ENCODE assay signal across 16 cellular contexts in genomic region chr7:28953628-28954027, GRCh38. TPM values are rescaled to one million over a fixed set of nuclear protein-coding genes. Genes with fewer than 3 reads are reported as not detected.
DNase-seq lines count a peak whose midpoint lies in the region; ATAC-seq and TF ChIP-seq lines count a peak whose summit lies in the region.
"Had no signal": no experiment of that assay in that cellular context is flagged by ENCODE, and none has a peak within 500 bp of the region (broad histone marks: within the 10 kb centered on the region; RNA-seq: fewer than 3 reads in every experiment).

No MANE protein-coding gene starts in this region.

- peak; percentile 17 for DNase-seq in NCI-H1092 treated with DMSO at 0.1 percent for 48 hours (lab: John Stamatoyannopoulos, UW)
- DNase-seq in NCI-H1092 (lab: John Stamatoyannopoulos, UW) = no peak
- DNase-seq in SK-MEL-5 (ENCODE audit: low read depth, low spot score) = peak; percentile 55
- peak; percentile 93 for DNase-seq in fibroblast of villous mesenchyme (ENCODE audit: low read depth)
- DNase-seq in stomach = no peak
- DNase-seq in HPDE6-E6E7 (ENCODE audit: extremely low spot score) = no peak
- DNase-seq in OCI-LY7 (ENCODE audit: low spot score) = no peak
- DNase-seq: activated CD8-positive, alpha-beta memory T cell treated with anti-CD3 and anti-CD28 coated beads, Interleukin-2, amount 50 U/mL, for 48 hours; adrenal gland; NCI-H510A; SIG-M5; WERI-Rb-1 had no signal

- BruUV-seq in OCI-LY7 (replicated peaks; lab: Mats Ljungman, UMichigan) = no TSS peak

- H3K4me1 ChIP-seq in stomach (peaks cover 32 to 56% (median 48%) of the 10 kb centered on the region in 4 donors), OCI-LY7 (ENCODE audit: insufficient read depth, low read length, poor library complexity, severe bottlenecking) (no peaks in the 10 kb centered on the region)

- H3K9me3 ChIP-seq in stomach (no peaks in the 10 kb centered on the region), OCI-LY7 (ENCODE audit: low read length) (no peaks in the 10 kb centered on the region)
- H3K9me3 ChIP-seq: A549, adrenal gland, suprapubic skin had no signal

- H3K36me3 ChIP-seq in stomach = no peaks in the 10 kb centered on the region
- H3K36me3 ChIP-seq in OCI-LY7 (ENCODE audit: insufficient read depth, low read length) = no peaks in the 10 kb centered on the region
- H3K36me3 ChIP-seq: adrenal gland, suprapubic skin, WERI-Rb-1 had no signal

- H3K9me2 ChIP-seq in OCI-LY7 (ENCODE audit: insufficient read depth, low read length) = no peaks in the 10 kb centered on the region

- intact Hi-C loops in stomach (cut with DNase I; ENCODE audit: low total_unique reads) (no loop called here), OCI-LY7 (cut with micrococcal nuclease; ENCODE audit: unreplicated experiment) (no loop called here)

- H3K4me2 ChIP-seq in OCI-LY7 (ENCODE audit: low read length) = no peak overlapping the region
- H3K4me2 ChIP-seq: A549 had no signal

- H3K4me3 ChIP-seq in fibroblast of villous mesenchyme (ENCODE audit: low read depth, low read length) = no peak overlapping the region
- no peak overlapping the region for H3K4me3 ChIP-seq in stomach
- H3K4me3 ChIP-seq in OCI-LY7 (ENCODE audit: low read depth, low read length, poor library complexity, severe bottlenecking) = no peak overlapping the region
- H3K4me3 ChIP-seq: A549, adrenal gland, GM12878, suprapubic skin had no signal

- H2AFZ ChIP-seq in OCI-LY7 (ENCODE audit: low read length) = no peak overlapping the region

- CTCF ChIA-PET in OCI-LY7 (lab: Charles Lee; ENCODE audit: unreplicated experiment) = no interaction called here

- in situ Hi-C loops in SK-MEL-5 (cut with HindIII; ENCODE audit: low pct_unique_long_range_greater_than_20kb, low sequenced_read_pairs) = no loop called here

- H3K27ac ChIP-seq in stomach (peak overlapping the region in 4 of 5 donors; percentile 22 to 79 (median 26)), OCI-LY7 (ENCODE audit: low read depth, low read length, poor library complexity, severe bottlenecking) (no peak overlapping the region)
- H3K27ac ChIP-seq: A549, suprapubic skin, WERI-Rb-1 had no signal

- no peaks in the 10 kb centered on the region for H4K20me1 ChIP-seq in OCI-LY7 (ENCODE audit: insufficient read depth, low read length)

- H3K79me2 ChIP-seq in OCI-LY7 (ENCODE audit: insufficient read depth, low read depth, low read length) = no peaks in the 10 kb centered on the region

- no peak for TF ChIP-seq EP300 in stomach (IDR thresholded peaks at IDR 0.05)

- H3K27me3 ChIP-seq in stomach = peaks cover 0 to 44% (median 28%) of the 10 kb centered on the region in 3 donors

- 24 to 43% (median 37%) methylated on average over 4 of the region's 4 CpGs for WGBS in stomach, 5 donors

- POLR2A ChIA-PET in OCI-LY7 (lab: Charles Lee) = no interaction called here

- TF ChIP-seq POLR2A in stomach (IDR thresholded peaks at IDR 0.05) = no peak

- TF ChIP-seq CTCF in fibroblast of villous mesenchyme (IDR thresholded peaks at IDR 0.05; ENCODE audit: insufficient read depth, low read depth, low read length) = no peak
- no peak for TF ChIP-seq CTCF in stomach (IDR thresholded peaks at IDR 0.05)
- no peak for TF ChIP-seq CTCF in OCI-LY7 (conservative IDR thresholded peaks at IDR 0.05; ENCODE audit: low read length)

- no peak for ATAC-seq in GM21723 (IDR thresholded peaks at IDR 0.05; ENCODE audit: unreplicated experiment)
- ATAC-seq: A549, GM12878 had no signal

RNA-seq across cellular contexts. Expression of gene TRIL, which starts 4.5 kb away (rescaled TPM):
- total RNA-seq in SK-MEL-5 (2014; rRNA removed; shearing (Covaris generic)) = 0.03 TPM in 2 replicates
- 0.01 and 0.04 TPM in 2 replicates for polyA plus RNA-seq in SK-MEL-5 (2015; cell fraction: cytosol; rRNA removed)
- not detected in 2 replicates for polyA plus RNA-seq in SK-MEL-5 (2015; cell fraction: nucleus; rRNA removed)
- total RNA-seq in fibroblast of villous mesenchyme = under 0.01 and 1.9 TPM in 2 replicates
- 10 to 100 TPM in 1 of 5 donors, 1 to 10 TPM in 3, not detected in 1; 1.3 to 26.1 (median 5.6) TPM for total RNA-seq in stomach
- polyA plus RNA-seq in stomach = 1 to 10 TPM in 2 of 3 donors, under 1 TPM in 1; 0.92 to 1.3 (median 1.1) TPM
- total RNA-seq in OCI-LY7 (2014; rRNA removed; shearing (Covaris generic)) = not detected in 2 replicates
- not detected in 2 replicates for total RNA-seq in OCI-LY7 (2022)
- total RNA-seq: GM12878 had no signal
- polyA plus RNA-seq: A549, GM12878 had no signal

Comparison
In these comparisons a context has a peak if more than half of its experiments do, and no peak if none do; other contexts are left out.
1. DNase-seq: peak in NCI-H1092 treated with DMSO at 0.1 percent for 48 hours (single experiment), SK-MEL-5 (single experiment) and fibroblast of villous mesenchyme (single experiment); none in NCI-H1092 (single experiment), stomach (single experiment), HPDE6-E6E7 (single experiment) and OCI-LY7 (single experiment).